Comparison of ENCODE assay signal across 9 cellular contexts in genomic region chr3:59456852-59457485, GRCh38.
DNase-seq lines count a peak whose midpoint lies in the region; ATAC-seq and TF ChIP-seq lines count a peak whose summit lies in the region.
"Had no signal": no experiment of that assay in that cellular context is flagged by ENCODE, and none has a peak within 500 bp of the region (broad histone marks: within the 10 kb centered on the region; RNA-seq: fewer than 3 reads in every experiment).

No MANE protein-coding gene starts in this region.

- DNase-seq in activated CD8-positive, alpha-beta T cell treated with anti-CD3 and anti-CD28 coated beads for 36 hours: peak; percentile 59
- DNase-seq in activated CD8-positive, alpha-beta T cell treated with anti-CD3 and anti-CD28 coated beads, Interleukin-2, amount 10 ng/mL, durations not matched to agents 7 days and 5 days: no peak
- DNase-seq in stimulated activated CD4-positive, alpha-beta T cell treated with anti-CD3 and anti-CD28 coated beads, Interleukin-2, amount 100 ng/mL, for 48 hours: peak; percentile 28 to 32
- DNase-seq in germinal center (ENCODE audit: low spot score) (no peak), H7 (no peak), C1 segment of cervical spinal cord (lab: John Stamatoyannopoulos, UW) (no peak)
- DNase-seq: upper lobe of right lung had no signal

- peaks cover 7% of the 10 kb centered on the region for H3K9me3 Mint-ChIP-seq in activated CD8-positive, alpha-beta T cell treated with anti-CD3 and anti-CD28 coated beads for 36 hours
- peaks cover 6% of the 10 kb centered on the region for H3K9me3 Mint-ChIP-seq in activated CD8-positive, alpha-beta T cell treated with anti-CD3 and anti-CD28 coated beads, Interleukin-2, amount 10 ng/mL, durations not matched to agents 7 days and 5 days (ENCODE audit: insufficient read depth)

- POLR2A ChIA-PET in activated CD8-positive, alpha-beta T cell treated with anti-CD3 and anti-CD28 coated beads for 36 hours (lab: Charles Lee): interaction anchor here (1.0 kb wide), 1 partner anchor 13 kb away, joined by 5 read pairs; no protein-coding TSS in a partner anchor
- POLR2A ChIA-PET in activated CD8-positive, alpha-beta T cell treated with anti-CD3 and anti-CD28 coated beads, Interleukin-2, amount 10 ng/mL, durations not matched to agents 7 days and 5 days (lab: Charles Lee): interaction anchor here (1.0 kb wide), 1 partner anchor 13 kb away, joined by 3 read pairs; no protein-coding TSS in a partner anchor

- no peaks in the 10 kb centered on the region for H3K36me3 Mint-ChIP-seq in activated CD8-positive, alpha-beta T cell treated with anti-CD3 and anti-CD28 coated beads for 36 hours (ENCODE audit: low read depth)
- peaks cover 26% of the 10 kb centered on the region for H3K36me3 Mint-ChIP-seq in activated CD8-positive, alpha-beta T cell treated with anti-CD3 and anti-CD28 coated beads, Interleukin-2, amount 10 ng/mL, durations not matched to agents 7 days and 5 days (ENCODE audit: low read depth)

- peaks cover 31% of the 10 kb centered on the region for H3K4me1 Mint-ChIP-seq in activated CD8-positive, alpha-beta T cell treated with anti-CD3 and anti-CD28 coated beads for 36 hours (ENCODE audit: low read depth)
- H3K4me1 Mint-ChIP-seq in activated CD8-positive, alpha-beta T cell treated with anti-CD3 and anti-CD28 coated beads, Interleukin-2, amount 10 ng/mL, durations not matched to agents 7 days and 5 days (ENCODE audit: low read depth): peaks cover 25% of the 10 kb centered on the region

- H3K4me3 Mint-ChIP-seq in activated CD8-positive, alpha-beta T cell treated with anti-CD3 and anti-CD28 coated beads for 36 hours: no peak overlapping the region
- no peak overlapping the region for H3K4me3 Mint-ChIP-seq in activated CD8-positive, alpha-beta T cell treated with anti-CD3 and anti-CD28 coated beads, Interleukin-2, amount 10 ng/mL, durations not matched to agents 7 days and 5 days

- no peaks in the 10 kb centered on the region for H3K36me3 ChIP-seq in H7 (replicated peaks; ENCODE audit: control insufficient read depth, insufficient read depth, low read length)
- H3K36me3 ChIP-seq: upper lobe of right lung had no signal

- ATAC-seq in activated CD8-positive, alpha-beta T cell treated with anti-CD3 and anti-CD28 coated beads for 36 hours: peak; percentile 88
- no peak for ATAC-seq in activated CD8-positive, alpha-beta T cell treated with anti-CD3 and anti-CD28 coated beads, Interleukin-2, amount 10 ng/mL, durations not matched to agents 7 days and 5 days
- ATAC-seq in GM21526 (IDR thresholded peaks at IDR 0.05; ENCODE audit: low FRiP score, unreplicated experiment) (peak; percentile 95), HG03159 (IDR thresholded peaks at IDR 0.05; ENCODE audit: unreplicated experiment) (peak; percentile 93)
- ATAC-seq: upper lobe of right lung had no signal

- H3K27ac Mint-ChIP-seq in activated CD8-positive, alpha-beta T cell treated with anti-CD3 and anti-CD28 coated beads for 36 hours: no peak overlapping the region
- no peak overlapping the region for H3K27ac Mint-ChIP-seq in activated CD8-positive, alpha-beta T cell treated with anti-CD3 and anti-CD28 coated beads, Interleukin-2, amount 10 ng/mL, durations not matched to agents 7 days and 5 days

- intact Hi-C loops in activated CD8-positive, alpha-beta T cell treated with anti-CD3 and anti-CD28 coated beads for 36 hours (cut with micrococcal nuclease): no loop called here

- CTCF ChIA-PET in activated CD8-positive, alpha-beta T cell treated with anti-CD3 and anti-CD28 coated beads for 36 hours (lab: Charles Lee): interaction anchor here (0.9 to 1.0 kb wide), 3 partner anchors 11 to 144 kb away, joined by 3 read pairs; no protein-coding TSS in a partner anchor
- CTCF ChIA-PET in activated CD8-positive, alpha-beta T cell treated with anti-CD3 and anti-CD28 coated beads, Interleukin-2, amount 10 ng/mL, durations not matched to agents 7 days and 5 days (lab: Charles Lee): interaction anchor here (1.2 to 1.4 kb wide), 3 partner anchors 13 to 119 kb away, joined by 4 read pairs; no protein-coding TSS in a partner anchor

- no peaks in the 10 kb centered on the region for H3K27me3 ChIP-seq in H7 (ENCODE audit: control insufficient read depth, insufficient read depth, low read length)
- H3K27me3 ChIP-seq: upper lobe of right lung had no signal

- no peak overlapping the region for H3K4me3 ChIP-seq in H7 (ENCODE audit: insufficient read depth, low read depth, low read length)
- H3K4me3 ChIP-seq: upper lobe of right lung had no signal

- H3K27me3 Mint-ChIP-seq in activated CD8-positive, alpha-beta T cell treated with anti-CD3 and anti-CD28 coated beads for 36 hours: no peaks in the 10 kb centered on the region
- no peaks in the 10 kb centered on the region for H3K27me3 Mint-ChIP-seq in activated CD8-positive, alpha-beta T cell treated with anti-CD3 and anti-CD28 coated beads, Interleukin-2, amount 10 ng/mL, durations not matched to agents 7 days and 5 days (ENCODE audit: low read depth)

- TF ChIP-seq CTCF in activated CD8-positive, alpha-beta T cell treated with anti-CD3 and anti-CD28 coated beads for 36 hours (IDR thresholded peaks at IDR 0.05): no peak

Comparison
In these comparisons a context has a peak if more than half of its experiments do, and no peak if none do; other contexts are left out.
1. DNase-seq: peak in activated CD8-positive, alpha-beta T cell treated with anti-CD3 and anti-CD28 coated beads for 36 hours (single experiment) and stimulated activated CD4-positive, alpha-beta T cell treated with anti-CD3 and anti-CD28 coated beads, Interleukin-2, amount 100 ng/mL, for 48 hours (2 of 2); none in activated CD8-positive, alpha-beta T cell treated with anti-CD3 and anti-CD28 coated beads, Interleukin-2, amount 10 ng/mL, durations not matched to agents 7 days and 5 days (single experiment), germinal center (single experiment), H7 (single experiment) and C1 segment of cervical spinal cord (0 of 14).